8 cellular contexts compared by ENCODE assay signal in the genomic region with DNA sequence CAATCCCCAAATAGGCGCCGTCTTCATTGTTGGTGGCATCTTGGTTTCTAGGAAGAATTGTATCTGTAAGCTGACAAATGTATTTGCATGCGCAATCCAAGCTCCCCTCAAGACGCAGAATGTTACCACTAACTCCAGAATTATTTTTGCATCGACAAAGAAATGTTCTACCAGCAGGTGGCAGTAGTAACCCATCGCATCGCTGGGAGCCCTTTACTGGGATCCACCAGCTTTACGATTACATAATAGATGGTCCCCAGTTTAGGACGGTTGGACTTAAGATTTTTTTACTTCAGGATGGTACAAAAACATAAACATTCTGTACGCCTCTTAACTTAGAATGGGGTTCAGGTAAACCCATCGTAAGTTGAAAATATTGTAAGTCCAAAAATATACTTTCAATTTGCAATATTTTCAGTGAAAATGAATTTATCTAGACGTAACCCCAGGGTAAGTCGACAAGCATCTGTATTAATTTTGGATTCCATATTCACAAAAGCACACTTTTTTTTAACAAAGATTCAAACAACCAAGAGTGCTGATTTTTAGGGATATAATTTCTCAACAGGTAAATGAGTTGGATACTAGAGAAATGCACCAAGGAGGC.
A peak's percentile ranks its signal among the peaks of the same experiment; 100 is the strongest.
DNase-seq lines count a peak whose midpoint lies in the region; ATAC-seq, FAIRE-seq and TF ChIP-seq lines count a peak whose summit lies in the region.

No MANE protein-coding gene starts in this region.

- TF ChIP-seq CTCF in D721Med (IDR thresholded peaks at IDR 0.05; ENCODE audit: insufficient read depth, missing control alignments), result peak; percentile 90
- peak; percentile 62 for TF ChIP-seq CTCF in WERI-Rb-1 (IDR thresholded peaks at IDR 0.05; ENCODE audit: low read depth, low read length)
- TF ChIP-seq CTCF in endothelial cell of umbilical vein (IDR thresholded peaks at IDR 0.05; ENCODE audit: extremely low read depth in 1 of 2, insufficient read depth in 1 of 2, low read depth in 1 of 2, low read length in 2 of 2), result peak; percentile 48 to 59
- peak; percentile 80 to 84 (median 81) for TF ChIP-seq CTCF in transverse colon (IDR thresholded peaks at IDR 0.05)

- in situ Hi-C loops in transverse colon (cut with MboI; ENCODE audit: low pct_ligation_motif_present in 1 of 4, low pct_unique_long_range_greater_than_20kb in 1 of 4, low sequenced_read_pairs in 3 of 4), result loop anchor here in 1 of 4 donors (25.0 kb wide), 1 partner anchor 832 kb away; no protein-coding TSS in a partner anchor

- no peak for TF ChIP-seq EP300 in transverse colon (IDR thresholded peaks at IDR 0.05; ENCODE audit: low read depth)

- no peak overlapping the region for H2AFZ ChIP-seq in endothelial cell of umbilical vein (ENCODE audit: low read depth, low read length)

- no peaks in the 10 kb centered on the region for H3K36me3 ChIP-seq in WERI-Rb-1
- H3K36me3 ChIP-seq in endothelial cell of umbilical vein (ENCODE audit: control insufficient read depth in 2 of 2, extremely low read depth in 1 of 2, insufficient read depth in 2 of 2, low read length in 2 of 2), result no peaks in the 10 kb centered on the region
- H3K36me3 ChIP-seq in transverse colon, result no peaks in the 10 kb centered on the region

- no peak overlapping the region for H3K9ac ChIP-seq in endothelial cell of umbilical vein (replicated peaks; ENCODE audit: extremely low read depth, insufficient read depth, low read length)

- H3K27me3 ChIP-seq in WERI-Rb-1 (ENCODE audit: insufficient read depth, low read depth, severe bottlenecking) (no peaks in the 10 kb centered on the region), endothelial cell of umbilical vein (ENCODE audit: control insufficient read depth in 2 of 2, insufficient read depth in 2 of 2, low read length in 2 of 2) (no peaks in the 10 kb centered on the region), transverse colon (peaks cover 3% of the 10 kb centered on the region)

- H3K4me3 ChIP-seq in WERI-Rb-1 (ENCODE audit: low read depth, low read length) (no peak overlapping the region), endothelial cell of umbilical vein (replicated peaks in 1 of 3; ENCODE audit: insufficient read depth in 1 of 3, low read depth in 1 of 3, low read length in 3 of 3) (no peak overlapping the region), transverse colon (no peak overlapping the region)

- BruUV-seq in endothelial cell of umbilical vein (replicated peaks; lab: Mats Ljungman, UMichigan), result no TSS peak

- 22 to 26% methylated on average over 7 to 13 of the region's 13 CpGs for WGBS in transverse colon (ENCODE audit: low coverage in 1 of 2), 2 donors

- H3K9me3 ChIP-seq in WERI-Rb-1 (ENCODE audit: severe bottlenecking), result no peaks in the 10 kb centered on the region
- no peaks in the 10 kb centered on the region for H3K9me3 ChIP-seq in endothelial cell of umbilical vein (replicated peaks; ENCODE audit: control insufficient read depth, insufficient read depth, low read length)
- H3K9me3 ChIP-seq in transverse colon, result no peaks in the 10 kb centered on the region

- POLR2A ChIA-PET in endothelial cell of umbilical vein (lab: Charles Lee), result no interaction called here

- H3K27ac ChIP-seq in WERI-Rb-1 (peak overlapping the region; percentile 18; the same call in 1 of the 2 replicates), endothelial cell of umbilical vein (ENCODE audit: insufficient read depth, low read depth, low read length) (no peak overlapping the region), transverse colon (no peak overlapping the region)

- no peak overlapping the region for H3K4me2 ChIP-seq in endothelial cell of umbilical vein (ENCODE audit: insufficient read depth, low read length)

- H3K9me1 ChIP-seq in endothelial cell of umbilical vein (replicated peaks; ENCODE audit: control insufficient read depth, extremely low read depth, insufficient read depth, low read length), result no peaks in the 10 kb centered on the region

- dilution Hi-C loops in endothelial cell of umbilical vein (cut with MboI; ENCODE audit: extremely low pct_ligation_motif_present, low sequenced_read_pairs), result no loop called here

- H4K20me1 ChIP-seq in endothelial cell of umbilical vein (replicated peaks; ENCODE audit: control insufficient read depth, extremely low read depth, insufficient read depth, low read length), result no peaks in the 10 kb centered on the region

- CTCF ChIA-PET in endothelial cell of umbilical vein (lab: Charles Lee), result interaction anchor here (0.6 to 1.2 kb wide), 5 partner anchors 268 to 1949 kb away, joined by 3 to 6 read pairs (median 3); no protein-coding TSS in a partner anchor

- H3K4me1 ChIP-seq in endothelial cell of umbilical vein (ENCODE audit: control insufficient read depth, extremely low read depth, insufficient read depth, low read length) (no peaks in the 10 kb centered on the region), transverse colon (no peaks in the 10 kb centered on the region)

- DNase-seq in D721Med (ENCODE audit: insufficient read length, low spot score) (peak; percentile 52), NCI-H2029 treated with DMSO at 0.1 percent for 48 hours (lab: John Stamatoyannopoulos, UW) (peak; percentile 70), WERI-Rb-1 (peak; percentile 68), endothelial cell of umbilical vein (ENCODE audit: low read depth, low spot score) (peak; percentile 52), myocyte (ENCODE audit: low read depth) (peak; percentile 77), transverse colon (peak; percentile 45)

- ATAC-seq in GM21529 (IDR thresholded peaks at IDR 0.05; ENCODE audit: unreplicated experiment) (peak; percentile 59), GM18909 (IDR thresholded peaks at IDR 0.05; ENCODE audit: poor library complexity, unreplicated experiment) (no peak)

- H3K79me2 ChIP-seq in endothelial cell of umbilical vein (ENCODE audit: control insufficient read depth, insufficient read depth, low read length), result no peaks in the 10 kb centered on the region

- FAIRE-seq in D721Med (lab: Jason Lieb, UNC), result peak; percentile 70
- FAIRE-seq in endothelial cell of umbilical vein (lab: Jason Lieb, UNC), result peak; percentile 90

- intact Hi-C loops in endothelial cell of umbilical vein (cut with micrococcal nuclease) (loop anchor here (10.0 kb wide), 1 partner anchor 1474 kb away; no protein-coding TSS in a partner anchor), transverse colon (cut with DNase I; ENCODE audit: low total_unique reads) (no loop called here)

- TF ChIP-seq POLR2A in endothelial cell of umbilical vein (IDR thresholded peaks at IDR 0.05; ENCODE audit: low read depth, low read length) (no peak), transverse colon (IDR thresholded peaks at IDR 0.05) (no peak)

TF ChIP-seq in endothelial cell of umbilical vein, 7 proteins besides CTCF, POLR2A, EP300 and RAD21:
- TF ChIP-seq MYC (IDR thresholded peaks at IDR 0.05; ENCODE audit: low read depth, low read length) (no peak), JUN (IDR thresholded peaks at IDR 0.05; ENCODE audit: borderline replicate concordance, insufficient read depth, insufficient read length, low read depth) (no peak), POLR2AphosphoS5 (IDR thresholded peaks at IDR 0.05; ENCODE audit: insufficient read depth, low read depth, low read length) (no peak), EZH2 (IDR thresholded peaks at IDR 0.05; ENCODE audit: borderline replicate concordance, low read depth, low read length, severe bottlenecking) (no peak), GATA2 (IDR thresholded peaks at IDR 0.05; ENCODE audit: insufficient read depth, insufficient read length, low read depth, low read length) (no peak), FOS (IDR thresholded peaks at IDR 0.05; ENCODE audit: borderline replicate concordance, insufficient read depth, low read length) (no peak)
- TF ChIP-seq, protein P1, sequence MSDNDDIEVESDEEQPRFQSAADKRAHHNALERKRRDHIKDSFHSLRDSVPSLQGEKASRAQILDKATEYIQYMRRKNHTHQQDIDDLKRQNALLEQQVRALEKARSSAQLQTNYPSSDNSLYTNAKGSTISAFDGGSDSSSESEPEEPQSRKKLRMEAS (IDR thresholded peaks at IDR 0.05; ENCODE audit: insufficient read depth, insufficient read length), result no peak
